In genomic region chr19:50198431-50199253, GRCh38 we compare ENCODE assay signal across 24 cellular contexts. TPM values are rescaled to one million over a fixed set of nuclear protein-coding genes. Genes with fewer than 3 reads are reported as not detected.
DNase-seq lines count a peak whose midpoint lies in the region; ATAC-seq and TF ChIP-seq lines count a peak whose summit lies in the region.
"Had no signal": no experiment of that assay in that cellular context is flagged by ENCODE, and none has a peak within 500 bp of the region (broad histone marks: within the 10 kb centered on the region; RNA-seq: fewer than 3 reads in every experiment).

No MANE protein-coding gene starts in this region.

- TF ChIP-seq POLR2A in body of pancreas (IDR thresholded peaks at IDR 0.05), result no peak

- H3K9me3 ChIP-seq in body of pancreas, result no peaks in the 10 kb centered on the region
- H3K9me3 ChIP-seq in right cardiac atrium (ENCODE audit: control insufficient read depth, low read length), result no peaks in the 10 kb centered on the region
- H3K9me3 ChIP-seq: suprapubic skin had no signal

- no peak overlapping the region for H3K4me3 ChIP-seq in body of pancreas
- no peak overlapping the region for H3K4me3 ChIP-seq in right cardiac atrium (ENCODE audit: low read length)
- H3K4me3 ChIP-seq: hepatocyte, spleen, suprapubic skin had no signal

- no peaks in the 10 kb centered on the region for H3K4me1 Mint-ChIP-seq in activated naive CD4-positive, alpha-beta T cell treated with anti-CD3 and anti-CD28 coated beads, Interleukin-2, amount 50 U/mL, for 24 hours
- no peaks in the 10 kb centered on the region for H3K4me1 Mint-ChIP-seq in activated naive CD4-positive, alpha-beta T cell treated with anti-CD3 and anti-CD28 coated beads, Interleukin-2, amount 10 ng/mL, durations not matched to agents 7 days and 5 days
- H3K4me1 Mint-ChIP-seq: memory B cell, natural killer cell had no signal

- intact Hi-C loops in body of pancreas (cut with DNase I) (no loop called here), right cardiac atrium (cut with DNase I) (no loop called here)

- no peak overlapping the region for H3K4me3 Mint-ChIP-seq in activated naive CD4-positive, alpha-beta T cell treated with anti-CD3 and anti-CD28 coated beads, Interleukin-2, amount 50 U/mL, for 24 hours
- no peak overlapping the region for H3K4me3 Mint-ChIP-seq in activated naive CD4-positive, alpha-beta T cell treated with anti-CD3 and anti-CD28 coated beads, Interleukin-2, amount 10 ng/mL, durations not matched to agents 7 days and 5 days
- H3K4me3 Mint-ChIP-seq: activated CD4-positive, alpha-beta memory T cell treated with anti-CD3 and anti-CD28 coated beads for 36 hours; CD4-positive, alpha-beta T cell; HFFc6; memory B cell; natural killer cell had no signal

- H3K4me1 ChIP-seq in body of pancreas (peaks cover 18% of the 10 kb centered on the region), right cardiac atrium (ENCODE audit: control insufficient read depth, insufficient read depth, low read length) (no peaks in the 10 kb centered on the region)

- peak overlapping the region; percentile 43 for H3K27ac Mint-ChIP-seq in activated naive CD4-positive, alpha-beta T cell treated with anti-CD3 and anti-CD28 coated beads, Interleukin-2, amount 50 U/mL, for 24 hours
- no peak overlapping the region for H3K27ac Mint-ChIP-seq in activated naive CD4-positive, alpha-beta T cell treated with anti-CD3 and anti-CD28 coated beads, Interleukin-2, amount 10 ng/mL, durations not matched to agents 7 days and 5 days
- H3K27ac Mint-ChIP-seq: activated CD4-positive, alpha-beta memory T cell treated with anti-CD3 and anti-CD28 coated beads for 36 hours; CD4-positive, alpha-beta T cell; HFFc6; memory B cell; natural killer cell had no signal

- TF ChIP-seq CTCF in body of pancreas (IDR thresholded peaks at IDR 0.05), result no peak

- H3K36me3 ChIP-seq in body of pancreas (replicated peaks in 1 of 2; ENCODE audit: insufficient read depth in 1 of 2, low read depth in 2 of 2), result no peaks in the 10 kb centered on the region
- H3K36me3 ChIP-seq: spleen, suprapubic skin, WERI-Rb-1 had no signal

- CTCF ChIA-PET in activated naive CD4-positive, alpha-beta T cell treated with anti-CD3 and anti-CD28 coated beads, Interleukin-2, amount 10 ng/mL, durations not matched to agents 7 days and 5 days (lab: Charles Lee), result no interaction called here

- H3K27me3 ChIP-seq in body of pancreas, result no peaks in the 10 kb centered on the region
- H3K27me3 ChIP-seq in right cardiac atrium (ENCODE audit: control insufficient read depth, insufficient read depth), result no peaks in the 10 kb centered on the region

- peak overlapping the region in 3 of 4 donors; percentile 13 to 43 (median 34) for H3K27ac ChIP-seq in body of pancreas
- H3K27ac ChIP-seq in right cardiac atrium (ENCODE audit: low read length), result peak overlapping the region; percentile 92
- H3K27ac ChIP-seq: hepatocyte, spleen, suprapubic skin, WERI-Rb-1 had no signal

- H3K36me3 Mint-ChIP-seq in activated naive CD4-positive, alpha-beta T cell treated with anti-CD3 and anti-CD28 coated beads, Interleukin-2, amount 50 U/mL, for 24 hours, result no peaks in the 10 kb centered on the region
- H3K36me3 Mint-ChIP-seq in activated naive CD4-positive, alpha-beta T cell treated with anti-CD3 and anti-CD28 coated beads, Interleukin-2, amount 10 ng/mL, durations not matched to agents 7 days and 5 days, result no peaks in the 10 kb centered on the region
- H3K36me3 Mint-ChIP-seq: activated CD4-positive, alpha-beta memory T cell treated with anti-CD3 and anti-CD28 coated beads for 36 hours; memory B cell; natural killer cell had no signal

- ATAC-seq in body of pancreas (no peak), right cardiac atrium (peak in 1 of 2 donors; percentile 41), GM21515 (IDR thresholded peaks at IDR 0.05; ENCODE audit: unreplicated experiment) (no peak)
- ATAC-seq: natural killer cell had no signal

- DNase-seq in activated naive CD4-positive, alpha-beta T cell treated with anti-CD3 and anti-CD28 coated beads, Interleukin-2, amount 10 ng/mL, durations not matched to agents 7 days and 5 days, result no peak
- DNase-seq in body of pancreas, result peak in 1 of 4 donors; percentile 32
- no peak for DNase-seq in right cardiac atrium
- DNase-seq in superior temporal gyrus (ENCODE audit: extremely low spot score), result peak; percentile 27
- no peak for DNase-seq in activated CD8-positive, alpha-beta memory T cell treated with anti-CD3 and anti-CD28 coated beads, Interleukin-2, amount 50 U/mL, for 48 hours
- no peak for DNase-seq in SW480 (ENCODE audit: low spot score)
- DNase-seq: activated CD4-positive, alpha-beta memory T cell treated with anti-CD3 and anti-CD28 coated beads for 36 hours; CD4-positive, alpha-beta T cell; DMS53; HFFc6; islet precursor cell; KBM-7; natural killer cell; NCI-H1694 treated with DMSO at 0.1 percent for 48 hours; NCI-H524; spleen; T-helper 1 cell; WERI-Rb-1 had no signal

- 25 to 26% methylated on average over 7 of the region's 7 CpGs for whole genome bisulfite sequencing in body of pancreas, 2 donors
- 29% methylated on average over 7 of the region's 7 CpGs for WGBS in right cardiac atrium

- no peaks in the 10 kb centered on the region for H3K9me3 Mint-ChIP-seq in activated naive CD4-positive, alpha-beta T cell treated with anti-CD3 and anti-CD28 coated beads, Interleukin-2, amount 50 U/mL, for 24 hours
- no peaks in the 10 kb centered on the region for H3K9me3 Mint-ChIP-seq in activated naive CD4-positive, alpha-beta T cell treated with anti-CD3 and anti-CD28 coated beads, Interleukin-2, amount 10 ng/mL, durations not matched to agents 7 days and 5 days
- H3K9me3 Mint-ChIP-seq: activated CD4-positive, alpha-beta memory T cell treated with anti-CD3 and anti-CD28 coated beads for 36 hours; CD4-positive, alpha-beta T cell; HFFc6 had no signal

- peaks cover 40% of the 10 kb centered on the region for H3K27me3 Mint-ChIP-seq in activated naive CD4-positive, alpha-beta T cell treated with anti-CD3 and anti-CD28 coated beads, Interleukin-2, amount 50 U/mL, for 24 hours
- peaks cover 30% of the 10 kb centered on the region for H3K27me3 Mint-ChIP-seq in activated naive CD4-positive, alpha-beta T cell treated with anti-CD3 and anti-CD28 coated beads, Interleukin-2, amount 10 ng/mL, durations not matched to agents 7 days and 5 days

RNA-seq across cellular contexts. Expression of gene MYH14, which starts 4.8 kb away (rescaled TPM):
- total RNA-seq in body of pancreas (10 to 100 TPM; 40.9 to 61.2 TPM), right cardiac atrium (10 to 100 TPM; 69.9 to 92.9 (median 76.5) TPM)
- polyA plus RNA-seq in right cardiac atrium, result 73.6 TPM
- total RNA-seq: activated CD4-positive, alpha-beta memory T cell treated with anti-CD3 and anti-CD28 coated beads for 36 hours; CD4-positive, alpha-beta T cell; natural killer cell had no signal

RNA-seq across cellular contexts. Expression of gene IZUMO2, which starts 35.6 kb away (rescaled TPM):
- total RNA-seq in body of pancreas (not detected), right cardiac atrium (not detected)
- not detected for polyA plus RNA-seq in right cardiac atrium
- total RNA-seq: activated CD4-positive, alpha-beta memory T cell treated with anti-CD3 and anti-CD28 coated beads for 36 hours; CD4-positive, alpha-beta T cell; hepatocyte; HFFc6; natural killer cell; posterior vena cava; spleen; suprapubic skin had no signal
- polyA plus RNA-seq: hepatocyte, spleen had no signal
